Comparison of ENCODE assay signal across 8 cellular contexts in the genomic region with DNA sequence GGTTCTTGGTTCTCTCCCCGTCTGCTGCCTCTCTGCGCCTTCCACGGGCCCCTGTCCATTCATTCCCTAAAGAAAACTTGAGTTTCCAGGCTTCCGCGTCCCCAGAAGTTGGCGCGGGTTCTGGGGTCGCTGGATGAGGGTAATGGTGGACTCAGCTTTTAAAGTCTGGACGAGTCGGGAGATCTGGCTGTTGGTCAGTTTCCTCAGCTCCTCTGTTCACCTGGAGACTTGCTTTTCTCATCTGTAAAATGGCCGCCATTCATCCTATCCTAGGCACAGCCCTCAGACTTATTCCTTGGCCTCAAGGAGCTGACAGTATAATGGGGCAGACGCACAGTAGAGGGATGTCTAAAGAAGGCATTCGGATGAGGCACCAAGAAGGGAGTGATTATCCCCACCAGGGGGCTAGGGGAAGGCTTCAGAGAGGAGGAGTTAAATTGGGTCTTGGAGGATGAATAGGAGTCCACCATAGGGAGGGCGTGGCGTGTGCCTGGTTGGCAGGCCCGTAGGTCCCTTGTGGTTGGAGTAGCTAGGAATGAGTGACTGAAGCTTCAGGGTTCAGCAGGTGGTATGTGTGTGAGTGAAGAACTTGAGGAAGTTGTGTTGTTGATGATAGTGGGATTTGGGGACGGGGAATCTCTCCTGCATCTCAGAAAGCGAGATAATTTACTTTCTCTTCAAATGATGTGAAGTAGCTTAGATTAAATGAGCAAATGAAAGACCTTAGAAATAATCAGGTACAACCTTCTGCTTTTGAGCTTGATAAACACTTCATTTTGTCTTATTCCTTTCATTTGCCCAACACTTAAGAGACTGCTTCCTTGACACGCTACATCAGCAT. TPM values are rescaled to one million over a fixed set of nuclear protein-coding genes. Genes with fewer than 3 reads are reported as not detected.
DNase-seq lines count a peak whose midpoint lies in the region; ATAC-seq and TF ChIP-seq lines count a peak whose summit lies in the region.

No MANE protein-coding gene starts in this region.

- H3K27me3 ChIP-seq in lung (ENCODE audit: control insufficient read depth, insufficient read depth): no peaks in the 10 kb centered on the region

- H3K27ac Mint-ChIP-seq in chondrocyte (ENCODE audit: unreplicated experiment): peak overlapping the region; percentile 96

- H3K4me3 Mint-ChIP-seq in chondrocyte (ENCODE audit: unreplicated experiment): peak overlapping the region; percentile 92

- peak; percentile 97 for DNase-seq in ACHN
- DNase-seq in SIG-M5 (lab: John Stamatoyannopoulos, UW): peak; percentile 7
- no peak for DNase-seq in chondrocyte (ENCODE audit: low spot score)
- no peak for DNase-seq in lung (ENCODE audit: low spot score)
- DNase-seq in ureter (ENCODE audit: low spot score): no peak

- H3K9me3 ChIP-seq in lung (ENCODE audit: control insufficient read depth in 2 of 2, insufficient read depth in 1 of 2, low read length in 1 of 2): no peaks in the 10 kb centered on the region

- H3K36me3 Mint-ChIP-seq in chondrocyte (ENCODE audit: low read depth): no peaks in the 10 kb centered on the region

- H3K27ac ChIP-seq in lung (ENCODE audit: low read depth in 1 of 2, low read length in 1 of 2) (peak overlapping the region; percentile 67 to 95), temporal lobe (ENCODE audit: low read depth, low read length) (peak overlapping the region; percentile 82)

- peaks cover 20% of the 10 kb centered on the region for H3K4me1 Mint-ChIP-seq in chondrocyte (ENCODE audit: low read depth)

- H3K4me3 ChIP-seq in GM12875 (ENCODE audit: low read depth, low read length) (peak overlapping the region; percentile 83), lung (peak overlapping the region; percentile 69)

- H3K27me3 Mint-ChIP-seq in chondrocyte (ENCODE audit: low read depth): no peaks in the 10 kb centered on the region

- TF ChIP-seq CTCF in GM12875 (IDR thresholded peaks at IDR 0.05; ENCODE audit: borderline replicate concordance, insufficient read depth, low read depth, low read length) (no peak), chondrocyte (IDR thresholded peaks at IDR 0.05) (peak; percentile 57), lung (IDR thresholded peaks at IDR 0.05; ENCODE audit: control extremely low read depth, extremely low read depth) (no peak)

- WGBS in lung, 2 donors: 28 to 33% methylated on average over 19 of the region's 19 CpGs

- no peaks in the 10 kb centered on the region for H3K9me3 Mint-ChIP-seq in chondrocyte (ENCODE audit: low read depth)

- ATAC-seq in lung (ENCODE audit: insufficient read depth, low FRiP score): no peak
- no peak for ATAC-seq in HG02588 (IDR thresholded peaks at IDR 0.05; ENCODE audit: unreplicated experiment)

- H3K4me1 ChIP-seq in lung (ENCODE audit: control insufficient read depth in 2 of 2, insufficient read depth in 2 of 2, low read length in 2 of 2): peaks cover 0 to 5% of the 10 kb centered on the region in 2 donors

- peaks cover under 1 to 2% of the 10 kb centered on the region in 2 donors for H3K36me3 ChIP-seq in lung (ENCODE audit: control insufficient read depth in 2 of 2, insufficient read depth in 2 of 2, low read length in 2 of 2)

- in situ Hi-C loops in ACHN (cut with HindIII; ENCODE audit: low pct_ligation_motif_present, low pct_unique_long_range_greater_than_20kb, low sequenced_read_pairs): no loop called here

RNA-seq across cellular contexts. Expression of a gene that starts 0.7 kb away (rescaled TPM):
- 68.7 to 83.4 TPM (median 73.6 TPM) in 3 replicates for total RNA-seq in chondrocyte
- total RNA-seq in lung: 10 to 100 TPM; 60.1 to 65.4 TPM
- polyA plus RNA-seq in lung: 10 to 100 TPM; 27.4 to 34.0 TPM
- total RNA-seq in temporal lobe: 34.7 TPM
- total RNA-seq in ureter: 76.4 TPM

RNA-seq across cellular contexts. Expression of a gene that starts 32.4 kb away (rescaled TPM):
- 7.0 to 14.9 TPM (median 10.9 TPM) in 3 replicates for total RNA-seq in chondrocyte
- total RNA-seq in lung: 10 to 100 TPM; 22.0 to 67.9 TPM
- 1 to 10 TPM; 7.4 to 8.7 TPM for polyA plus RNA-seq in lung
- total RNA-seq in temporal lobe: 73.5 TPM
- total RNA-seq in ureter: 36.0 TPM

RNA-seq across cellular contexts. Expression of a gene that starts 34.3 kb away (rescaled TPM):
- total RNA-seq in chondrocyte (71.1 to 76.2 TPM (median 72.0 TPM) in 3 replicates), lung (10 to 100 TPM; 72.0 to 74.9 TPM), temporal lobe (29.7 TPM), ureter (80.8 TPM)
- 10 to 100 TPM; 38.7 to 50.8 TPM for polyA plus RNA-seq in lung

Comparison
In these comparisons a context has a peak if more than half of its experiments do, and no peak if none do; other contexts are left out.
1. DNase-seq: peak in ACHN (single experiment) and SIG-M5 (single experiment); none in chondrocyte (single experiment), lung (single experiment) and ureter (single experiment).